ENCODE assay signal across 8 cellular contexts in genomic region chrX:18425199-18426003, GRCh38. TPM values are rescaled to one million over a fixed set of nuclear protein-coding genes. Genes with fewer than 3 reads are reported as not detected.
A peak's percentile ranks its signal among the peaks of the same experiment; 100 is the strongest.
DNase-seq lines count a peak whose midpoint lies in the region; ATAC-seq, FAIRE-seq and TF ChIP-seq lines count a peak whose summit lies in the region.

TSS of gene CDKL5 (plus strand) at chrX:18425608. CDS start at chrX:18507097, 81,489 bp downstream.

- no peak within 1 kb of the TSS for H3K23ac ChIP-seq in trophoblast cell (ENCODE audit: low read length)

- peaks cover 3% of the 10 kb centered on the region for H3K79me2 ChIP-seq in trophoblast cell (ENCODE audit: control insufficient read depth, insufficient read depth, low read length, poor library complexity)

- H3K4ac ChIP-seq in trophoblast cell (ENCODE audit: low read depth, low read length) = peak within 1 kb of the TSS; percentile 41

- peak within 1 kb of the TSS; percentile 18 for H4K12ac ChIP-seq in trophoblast cell (ENCODE audit: low read depth, low read length)

- H3K9me3 ChIP-seq in heart right ventricle = no peaks in the 10 kb centered on the region
- no peaks in the 10 kb centered on the region for H3K9me3 ChIP-seq in trophoblast cell (ENCODE audit: insufficient read depth, low read depth, low read length)
- H3K9me3 ChIP-seq in tibial nerve = no peaks in the 10 kb centered on the region

- peak within 1 kb of the TSS; percentile 93 for H2AFZ ChIP-seq in trophoblast cell (ENCODE audit: insufficient read depth, low read length, poor library complexity)

- H3K14ac ChIP-seq in trophoblast cell (ENCODE audit: low read length) = peak within 1 kb of the TSS; percentile 74

- peak within 1 kb of the TSS; percentile 65 to 92 (median 80) for H3K4me3 ChIP-seq in heart right ventricle
- peak within 1 kb of the TSS; percentile 83 for H3K4me3 ChIP-seq in trophoblast cell (ENCODE audit: low read depth, low read length)
- peak within 1 kb of the TSS; percentile 62 to 89 (median 66) for H3K4me3 ChIP-seq in tibial nerve

- H4K91ac ChIP-seq in trophoblast cell (ENCODE audit: low read depth, low read length) = no peak within 1 kb of the TSS

- peak within 1 kb of the TSS; percentile 69 for H3K18ac ChIP-seq in trophoblast cell (ENCODE audit: low read length)

- ATAC-seq in HG02884 (IDR thresholded peaks at IDR 0.05; ENCODE audit: unreplicated experiment) (peak; percentile 92), heart right ventricle (peak; percentile 97 to 99 (median 98))

- TF ChIP-seq EP300 in tibial nerve (IDR thresholded peaks at IDR 0.05) = peak in 1 of 2 donors; percentile 80

- peaks cover 2% of the 10 kb centered on the region for H3K79me1 ChIP-seq in trophoblast cell (ENCODE audit: low read length)

- TF ChIP-seq POLR2A in GM12892 (IDR thresholded peaks at IDR 0.05; ENCODE audit: low read depth, low read length) (peak; percentile 52; the same call in 1 of the 2 replicates), tibial nerve (IDR thresholded peaks at IDR 0.05) (peak in 1 of 2 donors; percentile 83)

- no peak within 1 kb of the TSS for H3K9ac ChIP-seq in trophoblast cell (ENCODE audit: low read length)

- H2BK12ac ChIP-seq in trophoblast cell (ENCODE audit: low read length) = no peak within 1 kb of the TSS

- H3K27me3 ChIP-seq in heart right ventricle (peaks cover 0 to 61% (median 0%) of the 10 kb centered on the region in 7 donors), trophoblast cell (ENCODE audit: insufficient read depth, low read length) (no peaks in the 10 kb centered on the region), tibial nerve (peaks cover 0 to 12% of the 10 kb centered on the region in 2 donors)

- H2BK120ac ChIP-seq in trophoblast cell (ENCODE audit: insufficient read depth, low read length, poor library complexity) = peak within 1 kb of the TSS; percentile 60

- H3K4me2 ChIP-seq in trophoblast cell (ENCODE audit: low read length) = peak within 1 kb of the TSS; percentile 89

- DNase-seq in GM12892 (ENCODE audit: insufficient read length) (peak; percentile 53), NCI-H146 treated with DMSO at 0.1 percent for 48 hours (lab: John Stamatoyannopoulos, UW; ENCODE audit: unreplicated experiment) (peak; percentile 89), T-helper 1 cell (peak; percentile 88 to 95 (median 92)), amniotic stem cell (lab: John Stamatoyannopoulos, UW) (peak; percentile 91), heart right ventricle (peak; percentile 95 to 97), trophoblast cell (peak; percentile 95 to 96), tibial nerve (ENCODE audit: low spot score in 2 of 2) (peak; percentile 95)

- peak in 1 of 9 donors; percentile 18 for TF ChIP-seq CTCF in heart right ventricle (IDR thresholded peaks at IDR 0.05)
- TF ChIP-seq CTCF in tibial nerve (IDR thresholded peaks at IDR 0.05) = no peak

- H3K36me3 ChIP-seq in heart right ventricle (no peaks in the 10 kb centered on the region), trophoblast cell (ENCODE audit: control insufficient read depth in 1 of 2, insufficient read depth in 2 of 2, low read length in 2 of 2) (no peaks in the 10 kb centered on the region), tibial nerve (no peaks in the 10 kb centered on the region)

- peaks cover 0 to 20% (median 0%) of the 10 kb centered on the region in 9 donors for H3K4me1 ChIP-seq in heart right ventricle
- H3K4me1 ChIP-seq in trophoblast cell (ENCODE audit: control insufficient read depth in 1 of 2, insufficient read depth in 2 of 2, low read length in 2 of 2) = no peaks in the 10 kb centered on the region
- H3K4me1 ChIP-seq in tibial nerve = peaks cover 0 to 8% (median 0%) of the 10 kb centered on the region in 4 donors

- intact Hi-C loops in heart right ventricle (cut with DNase I) = loop anchor here in 5 of 10 donors (2.0 to 10.0 kb wide), 4 partner anchors 179 to 1468 kb away; partner anchors contain the start of gene RS1 (in 2 of the 5)

- H2BK5ac ChIP-seq in trophoblast cell (ENCODE audit: low read depth, low read length, poor library complexity) = peak within 1 kb of the TSS; percentile 56

- no peak within 1 kb of the TSS for H2AK5ac ChIP-seq in trophoblast cell (ENCODE audit: low read length)

- WGBS in heart right ventricle, 2 donors = 0% methylated on average over 45 to 76 of the region's 79 CpGs
- no CpG with 5 or more reads among the region's 79 CpGs for WGBS in trophoblast cell (ENCODE audit: extremely low coverage, insufficient coverage, insufficient read length)
- WGBS in tibial nerve, 2 donors = 31% methylated on average over 65 of the region's 79 CpGs; no CpG with 5 or more reads in 1 of the 2 donors

- peak; percentile 36 for FAIRE-seq in GM12892 (lab: Jason Lieb, UNC)

- H3K27ac ChIP-seq in heart right ventricle (peak within 1 kb of the TSS; percentile 64 to 87 (median 80)), trophoblast cell (ENCODE audit: low read depth, low read length) (peak within 1 kb of the TSS; percentile 34), tibial nerve (peak within 1 kb of the TSS; percentile 38 to 90 (median 82))

- peak within 1 kb of the TSS; percentile 77 for H4K8ac ChIP-seq in trophoblast cell (ENCODE audit: low read depth, low read length)

RNA-seq across cellular contexts. Expression of gene CDKL5, which starts in this region (rescaled TPM):
- 3.2 TPM for polyA plus RNA-seq in GM12892 (2012; ENCODE audit: missing spikeins)
- total RNA-seq in heart right ventricle = 10 to 100 TPM in 5 of 10 donors, 1 to 10 TPM in 5; 9.2 to 12.6 (median 10.0) TPM
- polyA plus RNA-seq in heart right ventricle = 1 to 10 TPM; 1.1 to 3.9 TPM
- 10.5 TPM in 2 replicates for polyA plus RNA-seq in trophoblast cell (2013)
- total RNA-seq in tibial nerve = 1 to 10 TPM; 6.1 to 7.5 (median 6.3) TPM

Comparison
In these comparisons a context has a peak if more than half of its experiments do, and no peak if none do; other contexts are left out.
1. Peak in every context shown above with its lines: DNase-seq, ATAC-seq, H3K4me3 ChIP-seq and H3K27ac ChIP-seq.